ENCODE assay signal across 15 cellular contexts in the genomic region with DNA sequence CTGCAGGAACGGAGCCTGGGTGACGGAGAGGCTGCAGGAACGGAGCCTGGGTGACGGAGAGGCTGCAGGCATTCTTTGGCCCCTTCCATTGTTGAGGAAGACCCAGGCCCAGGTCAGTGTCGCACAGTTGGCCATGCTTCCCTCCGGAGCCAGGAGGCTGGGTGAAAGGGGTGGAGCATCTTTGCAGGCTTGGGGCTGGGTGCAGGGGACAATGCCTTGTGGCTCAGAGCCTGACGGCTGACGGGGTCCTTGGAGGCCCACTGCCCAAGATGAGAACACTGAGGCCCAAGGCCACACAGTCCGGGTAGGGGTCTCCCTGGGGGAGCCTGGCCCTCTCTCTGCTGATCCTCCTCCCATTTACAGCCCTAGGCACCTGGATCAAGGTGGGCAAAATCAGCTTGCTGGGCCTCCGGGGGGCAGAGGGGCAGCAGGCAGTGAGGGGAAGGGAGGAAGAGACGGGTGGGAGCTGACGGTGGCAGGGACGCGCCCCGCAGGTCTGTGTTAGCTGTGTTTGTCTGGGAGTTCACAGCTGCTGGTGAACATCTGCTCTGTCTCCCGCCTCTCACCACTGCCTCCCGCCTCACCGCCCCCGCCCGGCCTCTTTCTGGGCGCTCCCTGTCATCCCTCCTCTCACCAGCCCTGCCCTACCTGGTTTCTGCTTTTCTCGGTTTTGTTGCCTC. TPM values are rescaled to one million over a fixed set of nuclear protein-coding genes. Genes with fewer than 3 reads are reported as not detected.
DNase-seq lines count a peak whose midpoint lies in the region; ATAC-seq and TF ChIP-seq lines count a peak whose summit lies in the region.
"Had no signal": no experiment of that assay in that cellular context is flagged by ENCODE, and none has a peak within 500 bp of the region (broad histone marks: within the 10 kb centered on the region; RNA-seq: fewer than 3 reads in every experiment).

No MANE protein-coding gene starts in this region.

- H3K9me3 ChIP-seq in SK-N-SH (no peaks in the 10 kb centered on the region), mucosa of descending colon (no peaks in the 10 kb centered on the region)
- H3K9me3 ChIP-seq: vagina had no signal

- no peaks in the 10 kb centered on the region for H3K79me2 ChIP-seq in SK-N-SH (ENCODE audit: insufficient read depth)

- H3K4me1 ChIP-seq in SK-N-SH (ENCODE audit: control insufficient read depth in 1 of 2, insufficient read depth in 2 of 2, low read depth in 1 of 2, low read length in 1 of 2) (peaks cover 0 to 14% of the 10 kb centered on the region in 2 experiments; a peak in 1 of 4 replicates), mucosa of descending colon (ENCODE audit: low read depth) (no peaks in the 10 kb centered on the region)
- H3K4me1 ChIP-seq: vagina had no signal

- H3K4me3 ChIP-seq in SK-N-SH (ENCODE audit: low read depth in 2 of 2, low read length in 1 of 2) = no peak overlapping the region
- H3K4me3 ChIP-seq in mucosa of descending colon = no peak overlapping the region
- H3K4me3 ChIP-seq: skin epidermis, vagina had no signal

- peaks cover 38% of the 10 kb centered on the region for H3K27me3 ChIP-seq in SK-N-SH (ENCODE audit: insufficient read depth)
- H3K27me3 ChIP-seq: vagina had no signal

- POLR2A ChIA-PET in SK-N-SH (lab: Yijun Ruan, JAX) = interaction anchor here (0.5 to 1.1 kb wide), 2 partner anchors 293 to 699 kb away, joined by 3 read pairs; no protein-coding TSS in a partner anchor

- H3K36me3 ChIP-seq in SK-N-SH (replicated peaks in 1 of 2; ENCODE audit: control insufficient read depth in 1 of 2, insufficient read depth in 2 of 2, low read length in 1 of 2) = no peaks in the 10 kb centered on the region
- H3K36me3 ChIP-seq in mucosa of descending colon (ENCODE audit: low read depth) = no peaks in the 10 kb centered on the region
- H3K36me3 ChIP-seq: vagina had no signal

- H3F3A ChIP-seq in SK-N-SH (replicated peaks; ENCODE audit: insufficient read depth) = no peaks in the 10 kb centered on the region

- peak; percentile 70 for ATAC-seq in mucosa of descending colon
- ATAC-seq in HG03045 (IDR thresholded peaks at IDR 0.05; ENCODE audit: unreplicated experiment) = no peak
- ATAC-seq in esophagus mucosa = no peak

- H4K20me1 ChIP-seq in SK-N-SH (ENCODE audit: insufficient read depth) = no peaks in the 10 kb centered on the region

- no peak overlapping the region for H3K4me2 ChIP-seq in SK-N-SH

- CTCF ChIA-PET in SK-N-SH (lab: Yijun Ruan, JAX) = interaction anchor here (1.3 to 10.3 kb wide), 3 partner anchors 16 to 366 kb away, joined by 3 to 130 read pairs (median 6); no protein-coding TSS in a partner anchor

- DNase-seq in DMS 273 treated with DMSO at 0.1 percent for 48 hours (lab: John Stamatoyannopoulos, UW) (peak; percentile 12), NCI-H1694 treated with DMSO at 0.1 percent for 48 hours (lab: John Stamatoyannopoulos, UW) (peak; percentile 53), SK-N-SH (peak; percentile 85), mucosa of descending colon (peak; percentile 34 to 58 (median 44)), ureter (ENCODE audit: low spot score) (no peak)
- DNase-seq in activated T-cell treated with anti-CD3 and anti-CD28 coated beads, Interleukin-2, amount 50 U/mL, for 1 hour = no peak
- DNase-seq: amniotic stem cell; cerebellar nuclear complex; Karpas-422; NCI-H2029 treated with DMSO at 0.1 percent for 48 hours; stimulated activated naive CD4-positive, alpha-beta T cell treated with Interleukin-2 at 50 U/mL for 16 hours had no signal

- TF ChIP-seq CTCF in SK-N-SH (IDR thresholded peaks at IDR 0.05) = no peak
- no peak for TF ChIP-seq CTCF in mucosa of descending colon (IDR thresholded peaks at IDR 0.05)

- no peak for TF ChIP-seq EP300 in SK-N-SH (IDR thresholded peaks at IDR 0.05; ENCODE audit: borderline replicate concordance in 1 of 2, low read depth in 1 of 2, low read length in 1 of 2)

- H2AFZ ChIP-seq in SK-N-SH (ENCODE audit: low read depth) = no peak overlapping the region

- no peaks in the 10 kb centered on the region for H3K9me2 ChIP-seq in SK-N-SH

- WGBS in SK-N-SH (ENCODE audit: low lambda C conversion rate) = 47% methylated on average over 14 of the region's 22 CpGs

- no peak overlapping the region for H3K9ac ChIP-seq in SK-N-SH

- intact Hi-C loops in mucosa of descending colon (cut with DNase I, micrococcal nuclease) = no loop called here

- H3K27ac ChIP-seq in SK-N-SH (ENCODE audit: low read depth in 2 of 2, low read length in 1 of 2) = no peak overlapping the region
- H3K27ac ChIP-seq: skin epidermis, vagina had no signal

- no peak for TF ChIP-seq RAD21 in SK-N-SH (IDR thresholded peaks at IDR 0.05; ENCODE audit: low read length)

TF ChIP-seq in SK-N-SH, 30 proteins besides CTCF, POLR2A, EP300 and RAD21:
- TF ChIP-seq FOSL2 (IDR thresholded peaks at IDR 0.05; ENCODE audit: borderline replicate concordance, low read depth) (no peak), RXRA (IDR thresholded peaks at IDR 0.05; ENCODE audit: borderline replicate concordance, low read depth) (no peak), RCOR1 (IDR thresholded peaks at IDR 0.05; ENCODE audit: low read length) (no peak)
- TF ChIP-seq, protein P1, sequence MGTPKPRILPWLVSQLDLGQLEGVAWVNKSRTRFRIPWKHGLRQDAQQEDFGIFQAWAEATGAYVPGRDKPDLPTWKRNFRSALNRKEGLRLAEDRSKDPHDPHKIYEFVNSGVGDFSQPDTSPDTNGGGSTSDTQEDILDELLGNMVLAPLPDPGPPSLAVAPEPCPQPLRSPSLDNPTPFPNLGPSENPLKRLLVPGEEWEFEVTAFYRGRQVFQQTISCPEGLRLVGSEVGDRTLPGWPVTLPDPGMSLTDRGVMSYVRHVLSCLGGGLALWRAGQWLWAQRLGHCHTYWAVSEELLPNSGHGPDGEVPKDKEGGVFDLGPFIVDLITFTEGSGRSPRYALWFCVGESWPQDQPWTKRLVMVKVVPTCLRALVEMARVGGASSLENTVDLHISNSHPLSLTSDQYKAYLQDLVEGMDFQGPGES (IDR thresholded peaks at IDR 0.05; ENCODE audit: low read depth, low read length) = no peak
- TF ChIP-seq, protein P2, sequence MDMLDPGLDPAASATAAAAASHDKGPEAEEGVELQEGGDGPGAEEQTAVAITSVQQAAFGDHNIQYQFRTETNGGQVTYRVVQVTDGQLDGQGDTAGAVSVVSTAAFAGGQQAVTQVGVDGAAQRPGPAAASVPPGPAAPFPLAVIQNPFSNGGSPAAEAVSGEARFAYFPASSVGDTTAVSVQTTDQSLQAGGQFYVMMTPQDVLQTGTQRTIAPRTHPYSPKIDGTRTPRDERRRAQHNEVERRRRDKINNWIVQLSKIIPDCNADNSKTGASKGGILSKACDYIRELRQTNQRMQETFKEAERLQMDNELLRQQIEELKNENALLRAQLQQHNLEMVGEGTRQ (IDR thresholded peaks at IDR 0.05; ENCODE audit: borderline replicate concordance, low read depth, low read length) = no peak

RNA-seq across cellular contexts. Expression of a gene that starts 30.6 kb away (rescaled TPM):
- 95.9 and 112 TPM in 2 replicates for polyA plus RNA-seq in SK-N-SH (2012; rRNA removed)
- polyA plus RNA-seq in SK-N-SH (2012; cell fraction: cytosol; rRNA removed) = 90.1 and 107 TPM in 2 replicates
- 30.8 and 34.7 TPM in 2 replicates for polyA plus RNA-seq in SK-N-SH (2012; cell fraction: nucleus; rRNA removed)
- total RNA-seq in mucosa of descending colon (10 to 100 TPM; 81.4 to 86.8 (median 86.7) TPM), ureter (154 TPM), esophagus mucosa (45.8 TPM)

Comparison
In these comparisons a context has a peak if more than half of its experiments do, and no peak if none do; other contexts are left out.
1. DNase-seq: peak in DMS 273 treated with DMSO at 0.1 percent for 48 hours (single experiment), NCI-H1694 treated with DMSO at 0.1 percent for 48 hours (single experiment), SK-N-SH (single experiment) and mucosa of descending colon (3 of 3); none in ureter (single experiment) and activated T-cell treated with anti-CD3 and anti-CD28 coated beads, Interleukin-2, amount 50 U/mL, for 1 hour (single experiment).